In genomic region chr11:27464155-27464759, GRCh38 we compare ENCODE assay signal across 12 cellular contexts. TPM values are rescaled to one million over a fixed set of nuclear protein-coding genes. Genes with fewer than 3 reads are reported as not detected.
A peak's percentile ranks its signal among the peaks of the same experiment; 100 is the strongest.
DNase-seq lines count a peak whose midpoint lies in the region; ATAC-seq and TF ChIP-seq lines count a peak whose summit lies in the region.
"Had no signal": no experiment of that assay in that cellular context is flagged by ENCODE, and none has a peak within 500 bp of the region (broad histone marks: within the 10 kb centered on the region; RNA-seq: fewer than 3 reads in every experiment).

No MANE protein-coding gene starts in this region.

- H4K8ac ChIP-seq in trophoblast cell (ENCODE audit: low read depth, low read length), result no peak overlapping the region

- H3K79me1 ChIP-seq in trophoblast cell (ENCODE audit: low read length), result peaks cover 3% of the 10 kb centered on the region

- TF ChIP-seq CTCF in GM23338 (conservative IDR thresholded peaks at IDR 0.05; ENCODE audit: low read depth in 2 of 2), result no peak
- TF ChIP-seq CTCF in foreskin fibroblast (IDR thresholded peaks at IDR 0.05; ENCODE audit: low read depth, low read length), result no peak

- no peak overlapping the region for H2AK5ac ChIP-seq in trophoblast cell (ENCODE audit: low read length)

- H3K36me3 Mint-ChIP-seq in GM23338 (ENCODE audit: low read depth), result peaks cover 5% of the 10 kb centered on the region
- no peaks in the 10 kb centered on the region for H3K36me3 Mint-ChIP-seq in activated naive CD4-positive, alpha-beta T cell treated with anti-CD3 and anti-CD28 coated beads, Interleukin-2, amount 10 ng/mL, durations not matched to agents 7 days and 5 days

- CTCF ChIA-PET in activated naive CD4-positive, alpha-beta T cell treated with anti-CD3 and anti-CD28 coated beads, Interleukin-2, amount 10 ng/mL, durations not matched to agents 7 days and 5 days (lab: Charles Lee), result interaction anchor here (0.8 kb wide), 1 partner anchor 21 kb away, joined by 3 read pairs; no protein-coding TSS in a partner anchor

- no peaks in the 10 kb centered on the region for H3K9me3 Mint-ChIP-seq in GM23338
- no peaks in the 10 kb centered on the region for H3K9me3 Mint-ChIP-seq in activated naive CD4-positive, alpha-beta T cell treated with anti-CD3 and anti-CD28 coated beads, Interleukin-2, amount 10 ng/mL, durations not matched to agents 7 days and 5 days

- H3K4me2 ChIP-seq in GM23338, result peak overlapping the region; percentile 24; the same call in 1 of the 2 replicates
- peak overlapping the region; percentile 46 for H3K4me2 ChIP-seq in trophoblast cell (ENCODE audit: low read length)

- H3K14ac ChIP-seq in trophoblast cell (ENCODE audit: low read length), result no peak overlapping the region

- H3K9ac ChIP-seq in trophoblast cell (ENCODE audit: low read length), result no peak overlapping the region

- H3K79me2 ChIP-seq in GM23338 (replicated peaks; ENCODE audit: insufficient read depth) (peaks cover 100% of the 10 kb centered on the region), trophoblast cell (ENCODE audit: control insufficient read depth, insufficient read depth, low read length, poor library complexity) (peaks cover 4% of the 10 kb centered on the region)

- H2BK12ac ChIP-seq in trophoblast cell (ENCODE audit: low read length), result no peak overlapping the region

- H3K36me3 ChIP-seq in GM23338 (ENCODE audit: insufficient read depth) (no peaks in the 10 kb centered on the region), SJSA1 (0 out of 2 replicates have a peak, but pooled peaks cover 4% of the 10 kb centered on the region), trophoblast cell (ENCODE audit: control insufficient read depth in 1 of 2, insufficient read depth in 2 of 2, low read length in 2 of 2) (no peaks in the 10 kb centered on the region)

- H3K4me3 ChIP-seq in GM23338 (no peak overlapping the region), SJSA1 (no peak overlapping the region), foreskin fibroblast (ENCODE audit: low read depth in 1 of 2, low read length in 2 of 2) (no peak overlapping the region), trophoblast cell (ENCODE audit: low read depth, low read length) (no peak overlapping the region)

- no peaks in the 10 kb centered on the region for H3F3A ChIP-seq in GM23338 (replicated peaks; ENCODE audit: low read depth)

- H3K27me3 Mint-ChIP-seq in GM23338 (ENCODE audit: insufficient read depth, low read depth, poor library complexity), result no peaks in the 10 kb centered on the region
- peaks cover 1% of the 10 kb centered on the region for H3K27me3 Mint-ChIP-seq in activated naive CD4-positive, alpha-beta T cell treated with anti-CD3 and anti-CD28 coated beads, Interleukin-2, amount 10 ng/mL, durations not matched to agents 7 days and 5 days

- DNase-seq in GM23338 (ENCODE audit: low spot score) (peak; percentile 55), SJSA1 (ENCODE audit: low read depth in 1 of 2, low spot score in 2 of 2) (no peak), foreskin fibroblast (peak; percentile 28 to 30), trophoblast cell (peak; percentile 72 to 74), NCI-H1092 (lab: John Stamatoyannopoulos, UW) (no peak)
- DNase-seq in activated naive CD4-positive, alpha-beta T cell treated with anti-CD3 and anti-CD28 coated beads, Interleukin-2, amount 10 ng/mL, durations not matched to agents 7 days and 5 days, result no peak
- DNase-seq: activated CD8-positive, alpha-beta memory T cell treated with anti-CD3 and anti-CD28 coated beads, Interleukin-2, amount 50 U/mL, for 48 hours; COR-L47; cortex of kidney; left cardiac atrium had no signal

- H4K12ac ChIP-seq in trophoblast cell (ENCODE audit: low read depth, low read length), result no peak overlapping the region

- no peaks in the 10 kb centered on the region for H3K9me2 ChIP-seq in GM23338 (ENCODE audit: insufficient read depth)

- no peak overlapping the region for H2BK5ac ChIP-seq in trophoblast cell (ENCODE audit: low read depth, low read length, poor library complexity)

- no peak overlapping the region for H3K18ac ChIP-seq in trophoblast cell (ENCODE audit: low read length)

- H3K4me1 Mint-ChIP-seq in GM23338, result peaks cover 56% of the 10 kb centered on the region
- no peaks in the 10 kb centered on the region for H3K4me1 Mint-ChIP-seq in activated naive CD4-positive, alpha-beta T cell treated with anti-CD3 and anti-CD28 coated beads, Interleukin-2, amount 10 ng/mL, durations not matched to agents 7 days and 5 days

- peaks cover 40% of the 10 kb centered on the region for H4K20me1 ChIP-seq in GM23338 (replicated peaks; ENCODE audit: insufficient read depth)

- H3K27ac ChIP-seq in GM23338 (ENCODE audit: low read depth) (peak overlapping the region; percentile 46; the same call in 1 of the 2 replicates), SJSA1 (peak overlapping the region; percentile 3; the same call in 1 of the 2 replicates), trophoblast cell (ENCODE audit: low read depth, low read length) (peak overlapping the region; percentile 38)

- WGBS in trophoblast cell (ENCODE audit: extremely low coverage, insufficient coverage, insufficient read length), result no CpG with 5 or more reads among the region's 3 CpGs

- H3K27ac Mint-ChIP-seq in GM23338, result peak overlapping the region; percentile 61; the same call in 1 of the 2 replicates
- H3K27ac Mint-ChIP-seq in activated naive CD4-positive, alpha-beta T cell treated with anti-CD3 and anti-CD28 coated beads, Interleukin-2, amount 10 ng/mL, durations not matched to agents 7 days and 5 days, result no peak overlapping the region

- ATAC-seq in GM23338 (peak; percentile 81), GM18520 (IDR thresholded peaks at IDR 0.05; ENCODE audit: unreplicated experiment) (no peak), GM18861 (IDR thresholded peaks at IDR 0.05; ENCODE audit: unreplicated experiment) (no peak)

- H3K27me3 ChIP-seq in GM23338 (ENCODE audit: insufficient read depth) (no peaks in the 10 kb centered on the region), SJSA1 (replicated peaks) (no peaks in the 10 kb centered on the region), trophoblast cell (ENCODE audit: insufficient read depth, low read length) (no peaks in the 10 kb centered on the region)

- H3K4me1 ChIP-seq in GM23338 (ENCODE audit: insufficient read depth), result peaks cover 69% of the 10 kb centered on the region
- peaks cover 25% of the 10 kb centered on the region for H3K4me1 ChIP-seq in SJSA1 (replicated peaks)
- peaks cover 4 to 12% of the 10 kb centered on the region in 2 experiments for H3K4me1 ChIP-seq in trophoblast cell (ENCODE audit: control insufficient read depth in 1 of 2, insufficient read depth in 2 of 2, low read length in 2 of 2)

- H2AFZ ChIP-seq in GM23338 (no peak overlapping the region), trophoblast cell (ENCODE audit: insufficient read depth, low read length, poor library complexity) (no peak overlapping the region)

- H3K4me3 Mint-ChIP-seq in GM23338, result no peak overlapping the region
- no peak overlapping the region for H3K4me3 Mint-ChIP-seq in activated naive CD4-positive, alpha-beta T cell treated with anti-CD3 and anti-CD28 coated beads, Interleukin-2, amount 10 ng/mL, durations not matched to agents 7 days and 5 days

- H2BK120ac ChIP-seq in trophoblast cell (ENCODE audit: insufficient read depth, low read length, poor library complexity), result no peak overlapping the region

- H4K91ac ChIP-seq in trophoblast cell (ENCODE audit: low read depth, low read length), result no peak overlapping the region

- no peak overlapping the region for H3K4ac ChIP-seq in trophoblast cell (ENCODE audit: low read depth, low read length)

- H3K9me3 ChIP-seq in SJSA1 (replicated peaks), result no peaks in the 10 kb centered on the region
- H3K9me3 ChIP-seq in trophoblast cell (ENCODE audit: insufficient read depth, low read depth, low read length), result no peaks in the 10 kb centered on the region

- no peak overlapping the region for H3K23ac ChIP-seq in trophoblast cell (ENCODE audit: low read length)

TF ChIP-seq in GM23338, 12 proteins besides CTCF, POLR2A, EP300 and RAD21 (continues in another document):
- TF ChIP-seq STAT1 (IDR thresholded peaks at IDR 0.05; ENCODE audit: unreplicated experiment) (no peak), EZH2phosphoT487 (IDR thresholded peaks at IDR 0.05; ENCODE audit: unreplicated experiment) (no peak)

RNA-seq across cellular contexts. Expression of gene LGR4, which starts 8.3 kb away (rescaled TPM):
- 91.7 and 99.6 TPM in 2 replicates for total RNA-seq in GM23338 (2014; rRNA removed; shearing (Covaris generic))
- polyA plus RNA-seq in GM23338 (2016; fragmentation: Nextera tagmentation; extraction: Ambion mirVana), result 21.2 and 22.6 TPM in 2 replicates
- 16.5 and 21.3 TPM in 2 replicates for total RNA-seq in SJSA1 (2014; rRNA removed; shearing (Covaris generic))
- 56.6 and 59.1 TPM in 2 replicates for polyA plus RNA-seq in trophoblast cell (2013)

RNA-seq across cellular contexts. Expression of gene LIN7C, which starts 42.3 kb away (rescaled TPM):
- 61.0 and 65.6 TPM in 2 replicates for total RNA-seq in GM23338 (2014; rRNA removed; shearing (Covaris generic))
- polyA plus RNA-seq in GM23338 (2016; fragmentation: Nextera tagmentation; extraction: Ambion mirVana), result 18.3 and 22.5 TPM in 2 replicates
- 116 and 130 TPM in 2 replicates for total RNA-seq in SJSA1 (2014; rRNA removed; shearing (Covaris generic))
- polyA plus RNA-seq in trophoblast cell (2013), result 15.4 and 15.9 TPM in 2 replicates

Comparison
In these comparisons a context has a peak if more than half of its experiments do, and no peak if none do; other contexts are left out.
1. DNase-seq: peak in GM23338 (single experiment), foreskin fibroblast (2 of 2) and trophoblast cell (2 of 2); none in SJSA1 (0 of 2), activated naive CD4-positive, alpha-beta T cell treated with anti-CD3 and anti-CD28 coated beads, Interleukin-2, amount 10 ng/mL, durations not matched to agents 7 days and 5 days (single experiment) and NCI-H1092 (single experiment).
2. Peak in every context shown above with its lines, with median percentiles within 50 percentile points of each other: H3K27ac ChIP-seq.